22 cellular contexts compared by ENCODE assay signal in the genomic region with DNA sequence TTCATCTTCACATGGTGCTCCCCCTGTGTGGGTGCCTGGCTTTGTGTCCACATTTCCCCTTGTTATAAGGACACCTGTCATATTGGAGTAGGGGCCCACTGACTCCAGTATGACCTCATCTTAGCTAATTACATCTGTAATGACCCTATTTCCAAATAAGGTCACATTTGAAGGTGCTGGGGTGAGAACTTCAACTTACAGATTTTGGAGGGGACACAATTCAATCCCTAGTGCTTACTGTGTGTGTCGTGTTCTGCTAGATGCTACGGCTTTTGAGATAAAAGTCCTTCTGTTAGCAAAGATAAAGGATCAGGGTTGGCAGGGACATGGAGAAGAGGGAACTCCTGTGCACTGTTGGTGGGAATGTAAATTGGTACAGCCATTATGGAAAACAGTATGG.
DNase-seq lines count a peak whose midpoint lies in the region; ATAC-seq and TF ChIP-seq lines count a peak whose summit lies in the region.
"Had no signal": no experiment of that assay in that cellular context is flagged by ENCODE, and none has a peak within 500 bp of the region (broad histone marks: within the 10 kb centered on the region; RNA-seq: fewer than 3 reads in every experiment).

No MANE protein-coding gene starts in this region.

- H3K23ac ChIP-seq in mesenchymal stem cell (ENCODE audit: low read length in 2 of 2), result no peak overlapping the region

- DNase-seq in activated naive CD8-positive, alpha-beta T cell treated with anti-CD3 and anti-CD28 coated beads, Interleukin-2, amount 10 ng/mL, durations not matched to agents 7 days and 5 days, result no peak
- DNase-seq in activated naive CD8-positive, alpha-beta T cell treated with anti-CD3 and anti-CD28 coated beads for 36 hours, result no peak
- DNase-seq in mesenchymal stem cell (no peak), stomach (no peak), esophagus squamous epithelium (lab: John Stamatoyannopoulos, UW) (no peak)
- DNase-seq in stimulated activated naive B cell treated with anti-CD40 and anti-IgM and Interleukin-4, amounts not matched to agents 10 μg/mL and 1 μg/mL and 100 μg/mL, for 72 hours, result no peak
- DNase-seq: CD8-positive, alpha-beta T cell; DMS79 treated with DMSO at 0.1 percent for 48 hours; GOT3; Kasumi-1; MG63; NCI-H1048; NCI-H1436; NCI-H1930; NCI-H2171; NCI-H69; NK-92 treated with Interleukin-12 subunit alpha and Interleukin-12 subunit beta, amount 100 ng/mL, for 24 hours; Peyer's patch had no signal

- H3K9me3 Mint-ChIP-seq in activated naive CD8-positive, alpha-beta T cell treated with anti-CD3 and anti-CD28 coated beads, Interleukin-2, amount 10 ng/mL, durations not matched to agents 7 days and 5 days, result no peaks in the 10 kb centered on the region
- no peaks in the 10 kb centered on the region for H3K9me3 Mint-ChIP-seq in activated naive CD8-positive, alpha-beta T cell treated with anti-CD3 and anti-CD28 coated beads for 36 hours
- H3K9me3 Mint-ChIP-seq in activated T-helper 17 cell treated with anti-CD3 and anti-CD28 coated beads, Interleukin-2, amount 50 U/mL, for 72 hours, result no peaks in the 10 kb centered on the region
- H3K9me3 Mint-ChIP-seq in stimulated activated naive B cell treated with anti-CD40 and anti-IgM and Interleukin-4, amounts not matched to agents 10 μg/mL and 1 μg/mL and 100 μg/mL, for 72 hours, result peaks cover 7 to 9% of the 10 kb centered on the region in 2 donors
- H3K9me3 Mint-ChIP-seq: CD8-positive, alpha-beta T cell; IgD-negative memory B cell had no signal

- no peak overlapping the region for H3K18ac ChIP-seq in mesenchymal stem cell (ENCODE audit: low read depth in 1 of 2, low read length in 2 of 2)

- peaks cover 21% of the 10 kb centered on the region for H3K36me3 Mint-ChIP-seq in activated naive CD8-positive, alpha-beta T cell treated with anti-CD3 and anti-CD28 coated beads, Interleukin-2, amount 10 ng/mL, durations not matched to agents 7 days and 5 days
- peaks cover 3% of the 10 kb centered on the region for H3K36me3 Mint-ChIP-seq in activated naive CD8-positive, alpha-beta T cell treated with anti-CD3 and anti-CD28 coated beads for 36 hours
- no peaks in the 10 kb centered on the region for H3K36me3 Mint-ChIP-seq in activated T-helper 17 cell treated with anti-CD3 and anti-CD28 coated beads, Interleukin-2, amount 50 U/mL, for 72 hours (ENCODE audit: low read depth)
- peaks cover 61 to 67% of the 10 kb centered on the region in 2 donors for H3K36me3 Mint-ChIP-seq in stimulated activated naive B cell treated with anti-CD40 and anti-IgM and Interleukin-4, amounts not matched to agents 10 μg/mL and 1 μg/mL and 100 μg/mL, for 72 hours

- peak overlapping the region; percentile 9 for H4K91ac ChIP-seq in mesenchymal stem cell (ENCODE audit: low read length)

- no peak for ATAC-seq in activated naive CD8-positive, alpha-beta T cell treated with anti-CD3 and anti-CD28 coated beads, Interleukin-2, amount 10 ng/mL, durations not matched to agents 7 days and 5 days (ENCODE audit: low read depth)
- no peak for ATAC-seq in activated T-helper 17 cell treated with anti-CD3 and anti-CD28 coated beads, Interleukin-2, amount 50 U/mL, for 72 hours (replicated peaks)
- ATAC-seq in stimulated activated naive B cell treated with anti-CD40 and anti-IgM and Interleukin-4, amounts not matched to agents 10 μg/mL and 1 μg/mL and 100 μg/mL, for 72 hours (replicated peaks), result no peak
- ATAC-seq in GM18867 (IDR thresholded peaks at IDR 0.05; ENCODE audit: unreplicated experiment), result no peak
- ATAC-seq: CD8-positive, alpha-beta T cell had no signal

- H3K9me3 ChIP-seq in mesenchymal stem cell (ENCODE audit: control insufficient read depth, low read length) (no peaks in the 10 kb centered on the region), stomach (no peaks in the 10 kb centered on the region), esophagus squamous epithelium (no peaks in the 10 kb centered on the region)
- H3K9me3 ChIP-seq: BE2C, MG63, Peyer's patch had no signal

- no peak overlapping the region for H3K9ac ChIP-seq in mesenchymal stem cell (ENCODE audit: low read length)

- TF ChIP-seq POLR2A in stomach (IDR thresholded peaks at IDR 0.05), result no peak
- TF ChIP-seq POLR2A in esophagus squamous epithelium (IDR thresholded peaks at IDR 0.05), result no peak

- no peaks in the 10 kb centered on the region for H3K36me3 ChIP-seq in mesenchymal stem cell (ENCODE audit: control insufficient read depth in 1 of 2, insufficient read depth in 2 of 2, low read depth in 1 of 2, low read length in 2 of 2)
- no peaks in the 10 kb centered on the region for H3K36me3 ChIP-seq in stomach
- no peaks in the 10 kb centered on the region for H3K36me3 ChIP-seq in esophagus squamous epithelium
- H3K36me3 ChIP-seq: BE2C, MG63, Peyer's patch had no signal

- H2AK5ac ChIP-seq in mesenchymal stem cell (ENCODE audit: low read length, severe bottlenecking), result no peak overlapping the region

- no peak for TF ChIP-seq EP300 in stomach (IDR thresholded peaks at IDR 0.05)

- no peak overlapping the region for H3K4me2 ChIP-seq in mesenchymal stem cell (ENCODE audit: low read length, poor library complexity, severe bottlenecking)

- H2BK120ac ChIP-seq in mesenchymal stem cell (ENCODE audit: low read depth, low read length), result no peak overlapping the region

- no peak overlapping the region for H4K8ac ChIP-seq in mesenchymal stem cell (ENCODE audit: low read length)

- intact Hi-C loops in stomach (cut with DNase I; ENCODE audit: low total_unique reads), result no loop called here
- intact Hi-C loops in esophagus squamous epithelium (cut with DNase I), result no loop called here

- no peak overlapping the region for H2BK12ac ChIP-seq in mesenchymal stem cell (ENCODE audit: low read length in 2 of 2)

- no peak for TF ChIP-seq CTCF in stomach (IDR thresholded peaks at IDR 0.05)
- no peak for TF ChIP-seq CTCF in esophagus squamous epithelium (IDR thresholded peaks at IDR 0.05)

- H3K27me3 Mint-ChIP-seq in activated naive CD8-positive, alpha-beta T cell treated with anti-CD3 and anti-CD28 coated beads, Interleukin-2, amount 10 ng/mL, durations not matched to agents 7 days and 5 days, result no peaks in the 10 kb centered on the region
- no peaks in the 10 kb centered on the region for H3K27me3 Mint-ChIP-seq in activated naive CD8-positive, alpha-beta T cell treated with anti-CD3 and anti-CD28 coated beads for 36 hours
- no peaks in the 10 kb centered on the region for H3K27me3 Mint-ChIP-seq in activated T-helper 17 cell treated with anti-CD3 and anti-CD28 coated beads, Interleukin-2, amount 50 U/mL, for 72 hours
- H3K27me3 Mint-ChIP-seq in stimulated activated naive B cell treated with anti-CD40 and anti-IgM and Interleukin-4, amounts not matched to agents 10 μg/mL and 1 μg/mL and 100 μg/mL, for 72 hours, result no peaks in the 10 kb centered on the region
- H3K27me3 Mint-ChIP-seq: IgD-negative memory B cell had no signal

- H3K4me1 ChIP-seq in mesenchymal stem cell (ENCODE audit: control insufficient read depth, insufficient read depth, low read depth, low read length), result peaks cover 5% of the 10 kb centered on the region
- peaks cover 0 to 58% (median 13%) of the 10 kb centered on the region in 4 donors for H3K4me1 ChIP-seq in stomach
- H3K4me1 ChIP-seq in esophagus squamous epithelium, result peaks cover 0 to 13% (median 3%) of the 10 kb centered on the region in 3 donors

- no peak overlapping the region for H3K4me3 Mint-ChIP-seq in activated naive CD8-positive, alpha-beta T cell treated with anti-CD3 and anti-CD28 coated beads, Interleukin-2, amount 10 ng/mL, durations not matched to agents 7 days and 5 days
- H3K4me3 Mint-ChIP-seq in activated naive CD8-positive, alpha-beta T cell treated with anti-CD3 and anti-CD28 coated beads for 36 hours, result no peak overlapping the region
- H3K4me3 Mint-ChIP-seq in activated T-helper 17 cell treated with anti-CD3 and anti-CD28 coated beads, Interleukin-2, amount 50 U/mL, for 72 hours, result no peak overlapping the region
- H3K4me3 Mint-ChIP-seq in stimulated activated naive B cell treated with anti-CD40 and anti-IgM and Interleukin-4, amounts not matched to agents 10 μg/mL and 1 μg/mL and 100 μg/mL, for 72 hours, result no peak overlapping the region
- H3K4me3 Mint-ChIP-seq: CD8-positive, alpha-beta T cell had no signal

- H3K4ac ChIP-seq in mesenchymal stem cell (ENCODE audit: low read depth in 1 of 2, low read length in 2 of 2), result no peak overlapping the region

- H3K4me1 Mint-ChIP-seq in activated naive CD8-positive, alpha-beta T cell treated with anti-CD3 and anti-CD28 coated beads, Interleukin-2, amount 10 ng/mL, durations not matched to agents 7 days and 5 days, result peaks cover 18% of the 10 kb centered on the region
- H3K4me1 Mint-ChIP-seq in activated naive CD8-positive, alpha-beta T cell treated with anti-CD3 and anti-CD28 coated beads for 36 hours, result peaks cover 9% of the 10 kb centered on the region
- H3K4me1 Mint-ChIP-seq in activated T-helper 17 cell treated with anti-CD3 and anti-CD28 coated beads, Interleukin-2, amount 50 U/mL, for 72 hours, result peaks cover 24% of the 10 kb centered on the region
- H3K4me1 Mint-ChIP-seq in stimulated activated naive B cell treated with anti-CD40 and anti-IgM and Interleukin-4, amounts not matched to agents 10 μg/mL and 1 μg/mL and 100 μg/mL, for 72 hours, result peaks cover 43 to 86% of the 10 kb centered on the region in 2 donors

- POLR2A ChIA-PET in activated naive CD8-positive, alpha-beta T cell treated with anti-CD3 and anti-CD28 coated beads, Interleukin-2, amount 10 ng/mL, durations not matched to agents 7 days and 5 days (lab: Charles Lee), result no interaction called here

- no peak overlapping the region for H2BK5ac ChIP-seq in mesenchymal stem cell (ENCODE audit: low read depth, low read length, poor library complexity, severe bottlenecking)

- H3K27ac ChIP-seq in mesenchymal stem cell (ENCODE audit: low read length, poor library complexity, severe bottlenecking) (no peak overlapping the region), stomach (no peak overlapping the region), esophagus squamous epithelium (no peak overlapping the region)
- H3K27ac ChIP-seq: Peyer's patch had no signal

- 97% methylated on average over 2 of the region's 2 CpGs for WGBS in mesenchymal stem cell
- WGBS in stomach, 5 donors, result 72 to 88% (median 86%) methylated on average over 2 of the region's 2 CpGs
- 89 to 100% methylated on average over 2 of the region's 2 CpGs for WGBS in esophagus squamous epithelium, 2 donors

- peak overlapping the region; percentile 15 for H3K27ac Mint-ChIP-seq in activated naive CD8-positive, alpha-beta T cell treated with anti-CD3 and anti-CD28 coated beads, Interleukin-2, amount 10 ng/mL, durations not matched to agents 7 days and 5 days
- H3K27ac Mint-ChIP-seq in activated naive CD8-positive, alpha-beta T cell treated with anti-CD3 and anti-CD28 coated beads for 36 hours, result no peak overlapping the region
- peak overlapping the region; percentile 16 for H3K27ac Mint-ChIP-seq in activated T-helper 17 cell treated with anti-CD3 and anti-CD28 coated beads, Interleukin-2, amount 50 U/mL, for 72 hours
- H3K27ac Mint-ChIP-seq in stimulated activated naive B cell treated with anti-CD40 and anti-IgM and Interleukin-4, amounts not matched to agents 10 μg/mL and 1 μg/mL and 100 μg/mL, for 72 hours, result peak overlapping the region; percentile 81
- H3K27ac Mint-ChIP-seq: CD8-positive, alpha-beta T cell had no signal

- H3K4me3 ChIP-seq in mesenchymal stem cell (ENCODE audit: insufficient read depth in 1 of 2, low read depth in 1 of 2, low read length in 2 of 2) (no peak overlapping the region), stomach (no peak overlapping the region), esophagus squamous epithelium (no peak overlapping the region)
- H3K4me3 ChIP-seq: MG63, Peyer's patch had no signal

- H3K79me1 ChIP-seq in mesenchymal stem cell (replicated peaks; ENCODE audit: low read length, poor library complexity, severe bottlenecking), result no peaks in the 10 kb centered on the region

- no peak overlapping the region for H2BK15ac ChIP-seq in mesenchymal stem cell (ENCODE audit: low read depth, poor library complexity, severe bottlenecking)

- H3K14ac ChIP-seq in mesenchymal stem cell (ENCODE audit: low read length in 2 of 2), result no peak overlapping the region

- H2AFZ ChIP-seq in mesenchymal stem cell (ENCODE audit: low read depth, low read length), result no peak overlapping the region

- H3K27me3 ChIP-seq in mesenchymal stem cell (ENCODE audit: control insufficient read depth in 1 of 2, insufficient read depth in 1 of 2, low read length in 2 of 2) (no peaks in the 10 kb centered on the region), stomach (no peaks in the 10 kb centered on the region), esophagus squamous epithelium (no peaks in the 10 kb centered on the region)
- H3K27me3 ChIP-seq: BE2C, MG63, Peyer's patch had no signal
